1 cellular context compared by ENCODE assay signal in the genomic region with DNA sequence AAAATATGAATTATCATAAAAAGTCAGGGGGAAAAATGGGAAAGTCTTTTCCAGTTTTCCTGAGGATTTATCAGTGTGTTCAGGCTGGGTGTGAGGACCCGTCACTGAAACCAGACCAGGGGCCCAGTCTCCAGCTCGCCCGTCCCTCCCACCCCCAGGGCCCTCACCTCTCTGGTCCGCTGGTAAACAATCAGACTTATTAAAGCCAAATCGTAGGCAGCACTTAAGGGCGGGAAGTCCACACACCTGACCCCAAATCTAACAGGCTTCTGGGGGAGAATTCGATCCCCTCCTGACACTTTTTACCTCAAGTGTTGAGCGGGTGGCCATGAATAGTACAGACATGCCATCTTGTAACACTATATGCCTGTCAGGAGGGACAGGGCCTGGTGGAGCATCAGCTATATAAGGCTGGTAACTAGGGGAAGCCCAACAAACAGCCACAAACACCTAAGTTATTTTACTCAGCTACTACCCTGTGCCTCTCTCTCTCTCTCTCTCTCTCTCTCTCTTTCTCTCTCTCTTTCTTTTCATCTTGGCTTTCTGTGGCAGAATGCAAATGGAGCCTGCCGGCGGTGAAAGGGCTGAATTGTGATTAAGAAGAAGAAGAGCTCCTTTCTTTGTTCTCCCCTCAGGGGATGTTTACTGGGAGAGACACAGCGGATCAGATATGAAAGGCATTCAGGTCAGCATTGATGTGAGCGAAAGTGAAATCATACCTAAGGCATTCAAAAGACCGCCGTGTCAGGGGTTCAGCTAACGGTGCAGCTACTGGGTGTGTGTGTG.
TF ChIP-seq lines count a peak whose summit lies in the region.

No MANE protein-coding gene starts in this region.

TF ChIP-seq in HEK293, 187 proteins besides CTCF, POLR2A, EP300 and RAD21 (continued from another document):
- TF ChIP-seq, protein P1, sequence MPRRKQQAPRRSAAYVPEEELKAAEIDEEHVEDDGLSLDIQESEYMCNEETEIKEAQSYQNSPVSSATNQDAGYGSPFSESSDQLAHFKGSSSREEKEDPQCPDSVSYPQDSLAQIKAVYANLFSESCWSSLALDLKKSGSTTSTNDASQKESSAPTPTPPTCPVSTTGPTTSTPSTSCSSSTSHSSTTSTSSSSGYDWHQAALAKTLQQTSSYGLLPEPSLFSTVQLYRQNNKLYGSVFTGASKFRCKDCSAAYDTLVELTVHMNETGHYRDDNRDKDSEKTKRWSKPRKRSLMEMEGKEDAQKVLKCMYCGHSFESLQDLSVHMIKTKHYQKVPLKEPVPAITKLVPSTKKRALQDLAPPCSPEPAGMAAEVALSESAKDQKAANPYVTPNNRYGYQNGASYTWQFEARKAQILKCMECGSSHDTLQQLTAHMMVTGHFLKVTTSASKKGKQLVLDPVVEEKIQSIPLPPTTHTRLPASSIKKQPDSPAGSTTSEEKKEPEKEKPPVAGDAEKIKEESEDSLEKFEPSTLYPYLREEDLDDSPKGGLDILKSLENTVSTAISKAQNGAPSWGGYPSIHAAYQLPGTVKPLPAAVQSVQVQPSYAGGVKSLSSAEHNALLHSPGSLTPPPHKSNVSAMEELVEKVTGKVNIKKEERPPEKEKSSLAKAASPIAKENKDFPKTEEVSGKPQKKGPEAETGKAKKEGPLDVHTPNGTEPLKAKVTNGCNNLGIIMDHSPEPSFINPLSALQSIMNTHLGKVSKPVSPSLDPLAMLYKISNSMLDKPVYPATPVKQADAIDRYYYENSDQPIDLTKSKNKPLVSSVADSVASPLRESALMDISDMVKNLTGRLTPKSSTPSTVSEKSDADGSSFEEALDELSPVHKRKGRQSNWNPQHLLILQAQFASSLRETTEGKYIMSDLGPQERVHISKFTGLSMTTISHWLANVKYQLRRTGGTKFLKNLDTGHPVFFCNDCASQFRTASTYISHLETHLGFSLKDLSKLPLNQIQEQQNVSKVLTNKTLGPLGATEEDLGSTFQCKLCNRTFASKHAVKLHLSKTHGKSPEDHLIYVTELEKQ (tag by site-specific recombination; IDR thresholded peaks at IDR 0.05; ENCODE audit: borderline replicate concordance) = no peak
- TF ChIP-seq MEIS1 (CRISPR knock-in tag; IDR thresholded peaks at IDR 0.05; ENCODE audit: borderline replicate concordance) (no peak), ZNF792 (tag by site-specific recombination; IDR thresholded peaks at IDR 0.05) (no peak), ZFP69B (tag by site-specific recombination; IDR thresholded peaks at IDR 0.05) (no peak), ZNF10 (tag by site-specific recombination; IDR thresholded peaks at IDR 0.05) (no peak), ZNF658 (tag by site-specific recombination; IDR thresholded peaks at IDR 0.05) (no peak), ZNF155 (tag by site-specific recombination; IDR thresholded peaks at IDR 0.05) (no peak), ZNF623 (tag by site-specific recombination; IDR thresholded peaks at IDR 0.05) (no peak), TCF7L2 (IDR thresholded peaks at IDR 0.05; ENCODE audit: borderline replicate concordance, low read depth, low read length) (0 out of 2 replicates have a peak, but pooled peaks have one; percentile 41), ZNF660 (tag by site-specific recombination; IDR thresholded peaks at IDR 0.05) (no peak), SP2 (tag by site-specific recombination; IDR thresholded peaks at IDR 0.05) (no peak), ZXDB (tag by site-specific recombination; IDR thresholded peaks at IDR 0.05) (0 out of 2 replicates have a peak, but pooled peaks have one; percentile 25), ZNF596 (tag by site-specific recombination; IDR thresholded peaks at IDR 0.05) (peak; percentile 99), ZNF302 (tag by site-specific recombination; IDR thresholded peaks at IDR 0.05; ENCODE audit: low read depth) (no peak), ZNF404 (tag by site-specific recombination; IDR thresholded peaks at IDR 0.05) (no peak), OSR2 (tag by site-specific recombination; IDR thresholded peaks at IDR 0.05) (0 out of 2 replicates have a peak, but pooled peaks have one; percentile 26), SALL2 (tag by site-specific recombination; IDR thresholded peaks at IDR 0.05; ENCODE audit: borderline replicate concordance) (no peak), ZNF521 (tag by site-specific recombination; IDR thresholded peaks at IDR 0.05) (no peak), ZBTB8A (tag by site-specific recombination; IDR thresholded peaks at IDR 0.05) (no peak), YY1 (tag by site-specific recombination; IDR thresholded peaks at IDR 0.05) (no peak), ZNF266 (tag by site-specific recombination; IDR thresholded peaks at IDR 0.05; ENCODE audit: low read depth) (no peak), TRIM28 (IDR thresholded peaks at IDR 0.05; ENCODE audit: borderline replicate concordance, low read length) (0 out of 2 replicates have a peak, but pooled peaks have one; percentile 45), OVOL3 (tag by site-specific recombination; IDR thresholded peaks at IDR 0.05) (no peak), ZNF121 (tag by site-specific recombination; IDR thresholded peaks at IDR 0.05) (no peak), ZNF175 (tag by site-specific recombination; IDR thresholded peaks at IDR 0.05) (no peak)
- TF ChIP-seq, protein P2, sequence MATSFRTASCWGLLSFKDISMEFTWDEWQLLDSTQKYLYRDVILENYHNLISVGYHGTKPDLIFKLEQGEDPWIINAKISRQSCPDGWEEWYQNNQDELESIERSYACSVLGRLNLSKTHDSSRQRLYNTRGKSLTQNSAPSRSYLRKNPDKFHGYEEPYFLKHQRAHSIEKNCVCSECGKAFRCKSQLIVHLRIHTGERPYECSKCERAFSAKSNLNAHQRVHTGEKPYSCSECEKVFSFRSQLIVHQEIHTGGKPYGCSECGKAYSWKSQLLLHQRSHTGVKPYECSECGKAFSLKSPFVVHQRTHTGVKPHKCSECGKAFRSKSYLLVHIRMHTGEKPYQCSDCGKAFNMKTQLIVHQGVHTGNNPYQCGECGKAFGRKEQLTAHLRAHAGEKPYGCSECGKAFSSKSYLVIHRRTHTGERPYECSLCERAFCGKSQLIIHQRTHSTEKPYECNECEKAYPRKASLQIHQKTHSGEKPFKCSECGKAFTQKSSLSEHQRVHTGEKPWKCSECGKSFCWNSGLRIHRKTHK (tag by site-specific recombination; IDR thresholded peaks at IDR 0.05) = no peak
- TF ChIP-seq, protein P3, sequence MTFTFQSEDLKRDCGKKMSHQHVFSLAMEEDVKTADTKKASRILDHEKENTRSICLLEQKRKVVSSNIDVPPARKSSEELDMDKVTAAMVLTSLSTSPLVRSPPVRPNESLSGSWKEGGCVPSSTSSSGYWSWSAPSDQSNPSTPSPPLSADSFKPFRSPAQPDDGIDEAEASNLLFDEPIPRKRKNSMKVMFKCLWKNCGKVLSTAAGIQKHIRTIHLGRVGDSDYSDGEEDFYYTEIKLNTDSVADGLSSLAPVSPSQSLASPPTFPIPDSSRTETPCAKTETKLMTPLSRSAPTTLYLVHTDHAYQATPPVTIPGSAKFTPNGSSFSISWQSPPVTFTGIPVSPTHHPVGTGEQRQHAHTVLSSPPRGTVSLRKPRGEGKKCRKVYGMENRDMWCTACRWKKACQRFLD (tag by site-specific recombination; IDR thresholded peaks at IDR 0.05) = no peak
- TF ChIP-seq, protein P4, sequence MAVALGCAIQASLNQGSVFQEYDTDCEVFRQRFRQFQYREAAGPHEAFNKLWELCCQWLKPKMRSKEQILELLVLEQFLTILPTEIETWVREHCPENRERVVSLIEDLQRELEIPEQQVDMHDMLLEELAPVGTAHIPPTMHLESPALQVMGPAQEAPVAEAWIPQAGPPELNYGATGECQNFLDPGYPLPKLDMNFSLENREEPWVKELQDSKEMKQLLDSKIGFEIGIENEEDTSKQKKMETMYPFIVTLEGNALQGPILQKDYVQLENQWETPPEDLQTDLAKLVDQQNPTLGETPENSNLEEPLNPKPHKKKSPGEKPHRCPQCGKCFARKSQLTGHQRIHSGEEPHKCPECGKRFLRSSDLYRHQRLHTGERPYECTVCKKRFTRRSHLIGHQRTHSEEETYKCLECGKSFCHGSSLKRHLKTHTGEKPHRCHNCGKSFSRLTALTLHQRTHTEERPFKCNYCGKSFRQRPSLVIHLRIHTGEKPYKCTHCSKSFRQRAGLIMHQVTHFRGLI (tag by site-specific recombination; IDR thresholded peaks at IDR 0.05) = peak; percentile 81
